In the genomic region with DNA sequence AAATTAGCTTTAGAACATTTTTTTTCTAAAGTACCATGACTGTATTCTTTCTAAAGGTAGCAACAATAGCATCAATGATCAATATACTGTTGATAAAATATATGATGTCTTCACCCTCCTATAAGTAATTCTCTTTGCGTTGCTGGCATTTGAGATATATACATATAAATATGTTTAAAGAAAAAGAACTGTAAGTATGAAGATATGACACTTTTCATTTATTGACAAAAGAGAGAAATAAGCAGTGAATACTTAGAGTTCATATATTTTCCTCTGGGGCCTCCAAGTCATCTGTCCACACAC, we compare ENCODE assay signal across 14 cellular contexts. TPM values are rescaled to one million over a fixed set of nuclear protein-coding genes. Genes with fewer than 3 reads are reported as not detected.
DNase-seq lines count a peak whose midpoint lies in the region; ATAC-seq, FAIRE-seq and TF ChIP-seq lines count a peak whose summit lies in the region.
"Had no signal": no experiment of that assay in that cellular context is flagged by ENCODE, and none has a peak within 500 bp of the region (broad histone marks: within the 10 kb centered on the region; RNA-seq: fewer than 3 reads in every experiment).

No MANE protein-coding gene starts in this region.

- no peaks in the 10 kb centered on the region; the same call in 1 of the 2 replicates for H3K27me3 ChIP-seq in Panc1 (ENCODE audit: control insufficient read depth, insufficient read depth, low read length)
- no peaks in the 10 kb centered on the region for H3K27me3 ChIP-seq in HepG2 (ENCODE audit: control insufficient read depth in 1 of 2, insufficient read depth in 2 of 2, low read length in 2 of 2)
- H3K27me3 ChIP-seq: Peyer's patch had no signal

- no peak overlapping the region for H3K4me3 ChIP-seq in Panc1 (ENCODE audit: low read depth in 2 of 2, low read length in 2 of 2)
- no peak overlapping the region for H3K4me3 ChIP-seq in HepG2 (replicated peaks in 1 of 3; ENCODE audit: insufficient read depth in 1 of 3, low read depth in 2 of 3, low read length in 3 of 3)
- H3K4me3 ChIP-seq: K562, Peyer's patch had no signal

- DNase-seq in natural killer cell: no peak
- no peak for DNase-seq in natural killer cell treated with Interleukin-12 subunit alpha and Interleukin-12 subunit beta and Interleukin-15 and Interleukin-18, amount 100 ng/mL, for 72 hours (ENCODE audit: low spot score)
- no peak for DNase-seq in Panc1 (ENCODE audit: low read depth, low spot score)
- DNase-seq in endothelial cell (ENCODE audit: low spot score): no peak
- no peak for DNase-seq in HepG2 (ENCODE audit: low spot score)
- DNase-seq in activated effector memory CD4-positive, alpha-beta T cell treated with anti-CD3 and anti-CD28 coated beads, Interleukin-2, amount 50 U/mL, for 16 hours: no peak
- DNase-seq: Peyer's patch had no signal

- POLR2A ChIA-PET in Panc1 (lab: Charles Lee) (no interaction called here), HepG2 (lab: Yijun Ruan, JAX) (no interaction called here)

- H3K9me3 Mint-ChIP-seq in natural killer cell: no peaks in the 10 kb centered on the region
- no peaks in the 10 kb centered on the region for H3K9me3 Mint-ChIP-seq in natural killer cell treated with Interleukin-12 subunit alpha and Interleukin-12 subunit beta and Interleukin-15 and Interleukin-18, amount 100 ng/mL, for 72 hours
- no peaks in the 10 kb centered on the region for H3K9me3 Mint-ChIP-seq in endothelial cell (ENCODE audit: unreplicated experiment)

- WGBS in HepG2 (ENCODE audit: low lambda C conversion rate): 97% methylated on average over 1 of the region's 1 CpG

- H3K4me2 ChIP-seq in HepG2 (ENCODE audit: low read depth, low read length): no peak overlapping the region

- H3K4me1 ChIP-seq in Panc1 (ENCODE audit: control insufficient read depth, insufficient read depth, low read length): no peaks in the 10 kb centered on the region
- H3K4me1 ChIP-seq in HepG2 (ENCODE audit: insufficient read depth, low read length): peaks cover 9% of the 10 kb centered on the region
- H3K4me1 ChIP-seq: Peyer's patch had no signal

- TF ChIP-seq CTCF in natural killer cell (IDR thresholded peaks at IDR 0.05): peak; percentile 19
- TF ChIP-seq CTCF in Panc1 (IDR thresholded peaks at IDR 0.05): peak; percentile 17; the same call in 1 of the 2 replicates
- no peak for TF ChIP-seq CTCF in endothelial cell (IDR thresholded peaks at IDR 0.05; ENCODE audit: unreplicated experiment)
- no peak for TF ChIP-seq CTCF in HepG2 (CRISPR knock-in tag; IDR thresholded peaks at IDR 0.05)

- H3K27me3 Mint-ChIP-seq in natural killer cell (ENCODE audit: low read depth in 2 of 2): peaks cover 5 to 9% of the 10 kb centered on the region in 2 donors
- H3K27me3 Mint-ChIP-seq in natural killer cell treated with Interleukin-12 subunit alpha and Interleukin-12 subunit beta and Interleukin-15 and Interleukin-18, amount 100 ng/mL, for 72 hours: peaks cover 3 to 19% of the 10 kb centered on the region in 2 donors
- H3K27me3 Mint-ChIP-seq in endothelial cell (ENCODE audit: unreplicated experiment): no peaks in the 10 kb centered on the region
- H3K27me3 Mint-ChIP-seq: CD4-positive, CD25-positive, alpha-beta regulatory T cell had no signal

- no peak overlapping the region for H3K4me3 Mint-ChIP-seq in natural killer cell
- no peak overlapping the region for H3K4me3 Mint-ChIP-seq in natural killer cell treated with Interleukin-12 subunit alpha and Interleukin-12 subunit beta and Interleukin-15 and Interleukin-18, amount 100 ng/mL, for 72 hours
- no peak overlapping the region for H3K4me3 Mint-ChIP-seq in endothelial cell (ENCODE audit: unreplicated experiment)
- H3K4me3 Mint-ChIP-seq: CD4-positive, CD25-positive, alpha-beta regulatory T cell had no signal

- H3K27ac Mint-ChIP-seq in natural killer cell: no peak overlapping the region
- no peak overlapping the region for H3K27ac Mint-ChIP-seq in natural killer cell treated with Interleukin-12 subunit alpha and Interleukin-12 subunit beta and Interleukin-15 and Interleukin-18, amount 100 ng/mL, for 72 hours
- H3K27ac Mint-ChIP-seq in endothelial cell (ENCODE audit: unreplicated experiment): peak overlapping the region; percentile 69
- H3K27ac Mint-ChIP-seq: CD4-positive, CD25-positive, alpha-beta regulatory T cell had no signal

- H4K20me1 ChIP-seq in HepG2 (ENCODE audit: insufficient read depth, low read length): no peaks in the 10 kb centered on the region; the same call in 1 of the 2 replicates

- TF ChIP-seq EP300 in HepG2 (IDR thresholded peaks at IDR 0.05; ENCODE audit: low read depth in 2 of 2, low read length in 2 of 2) (no peak), HepG2 (CRISPR knock-in tag; IDR thresholded peaks at IDR 0.05; ENCODE audit: borderline replicate concordance) (no peak)

- no peak for ATAC-seq in natural killer cell
- ATAC-seq in natural killer cell treated with Interleukin-12 subunit alpha and Interleukin-12 subunit beta and Interleukin-15 and Interleukin-18, amount 100 ng/mL, for 72 hours: no peak
- ATAC-seq in Panc1: no peak
- no peak for ATAC-seq in HG03097 (IDR thresholded peaks at IDR 0.05; ENCODE audit: low FRiP score, unreplicated experiment)
- no peak for ATAC-seq in HG02840 (IDR thresholded peaks at IDR 0.05; ENCODE audit: low FRiP score, unreplicated experiment)
- no peak for ATAC-seq in HepG2
- ATAC-seq: Right ventricle myocardium inferior had no signal

- no peaks in the 10 kb centered on the region for H3K9me3 ChIP-seq in Panc1 (ENCODE audit: control insufficient read depth, insufficient read depth, low read depth, low read length)
- H3K9me3 ChIP-seq in HepG2 (ENCODE audit: low read length): no peaks in the 10 kb centered on the region
- H3K9me3 ChIP-seq: Caco-2, Peyer's patch had no signal

- no peaks in the 10 kb centered on the region for H3K36me3 Mint-ChIP-seq in natural killer cell
- H3K36me3 Mint-ChIP-seq in natural killer cell treated with Interleukin-12 subunit alpha and Interleukin-12 subunit beta and Interleukin-15 and Interleukin-18, amount 100 ng/mL, for 72 hours: no peaks in the 10 kb centered on the region
- H3K36me3 Mint-ChIP-seq in endothelial cell (ENCODE audit: low read depth, unreplicated experiment): peaks cover 8% of the 10 kb centered on the region

- intact Hi-C loops in natural killer cell (cut with micrococcal nuclease) (loop anchor here (1.0 kb wide), 2 partner anchors 337 to 379 kb away; no protein-coding TSS in a partner anchor), Panc1 (cut with micrococcal nuclease; ENCODE audit: unreplicated experiment) (loop anchor here (2.0 to 5.0 kb wide), 3 partner anchors 290 to 380 kb away; no protein-coding TSS in a partner anchor), HepG2 (cut with micrococcal nuclease; ENCODE audit: unreplicated experiment) (loop anchor here (1.0 to 2.0 kb wide), 5 partner anchors 46 to 379 kb away; no protein-coding TSS in a partner anchor)

- no peak overlapping the region for H2AFZ ChIP-seq in HepG2 (ENCODE audit: low read length)

- BruUV-seq in Panc1 (replicated peaks; lab: Mats Ljungman, UMichigan): no TSS peak
- BruUV-seq in HepG2 (replicated peaks; lab: Mats Ljungman, UMichigan): no TSS peak

- TF ChIP-seq RAD21 in HepG2 (CRISPR knock-in tag; IDR thresholded peaks at IDR 0.05): no peak

- H3K4me1 Mint-ChIP-seq in natural killer cell (no peaks in the 10 kb centered on the region), endothelial cell (ENCODE audit: unreplicated experiment) (peaks cover 62% of the 10 kb centered on the region)
- no peaks in the 10 kb centered on the region for H3K4me1 Mint-ChIP-seq in natural killer cell treated with Interleukin-12 subunit alpha and Interleukin-12 subunit beta and Interleukin-15 and Interleukin-18, amount 100 ng/mL, for 72 hours (ENCODE audit: low read depth in 2 of 2)
- H3K4me1 Mint-ChIP-seq: CD4-positive, CD25-positive, alpha-beta regulatory T cell had no signal

- H3K36me3 ChIP-seq in Panc1 (ENCODE audit: control insufficient read depth, insufficient read depth, low read length) (no peaks in the 10 kb centered on the region), HepG2 (replicated peaks in 1 of 2; ENCODE audit: control insufficient read depth in 1 of 2, insufficient read depth in 2 of 2, low read length in 2 of 2) (no peaks in the 10 kb centered on the region)

- H3K79me2 ChIP-seq in HepG2 (ENCODE audit: insufficient read depth, low read length): no peaks in the 10 kb centered on the region

- FAIRE-seq in HepG2 (lab: Jason Lieb, UNC): no peak

- CTCF ChIA-PET in Panc1 (lab: Charles Lee) (interaction anchor here (1.0 kb wide), 1 partner anchor 116 kb away, joined by 3 read pairs; no protein-coding TSS in a partner anchor), HepG2 (lab: Yijun Ruan, JAX; ENCODE audit: low intra/inter-chr PET ratio, low total read pairs) (interaction anchor here (1.2 to 3.6 kb wide), 7 partner anchors 46 to 379 kb away, joined by 5 to 33 read pairs (median 7); a partner anchor contains a TSS)

- in situ Hi-C loops in Panc1 (cut with HindIII; ENCODE audit: low pct_unique_long_range_greater_than_20kb, low sequenced_read_pairs) (no loop called here), HepG2 (cut with HindIII; ENCODE audit: extremely low pct_ligation_motif_present, low pct_unique_long_range_greater_than_20kb) (loop anchor here (5.0 kb wide), 2 partner anchors 325 to 380 kb away; a partner anchor contains a TSS)

- no peak overlapping the region for H3K9ac ChIP-seq in HepG2 (ENCODE audit: insufficient read depth, low read depth, low read length)

- H3K27ac ChIP-seq in Panc1 (ENCODE audit: low read length) (no peak overlapping the region), HepG2 (ENCODE audit: extremely low read length, insufficient read depth, low read length) (no peak overlapping the region)
- H3K27ac ChIP-seq: Peyer's patch had no signal

- TF ChIP-seq POLR2A in HepG2 (IDR thresholded peaks at IDR 0.05; ENCODE audit: insufficient read depth in 1 of 2, low read depth in 2 of 2, low read length in 2 of 2): no peak

RNA-seq across cellular contexts. Expression of a gene that starts 49.4 kb away (rescaled TPM):
- not detected for total RNA-seq in natural killer cell
- not detected for total RNA-seq in natural killer cell treated with Interleukin-12 subunit alpha and Interleukin-12 subunit beta and Interleukin-15 and Interleukin-18, amount 100 ng/mL, for 72 hours
- total RNA-seq in Panc1 (2021; ENCODE audit: unreplicated experiment): not detected
- polyA plus RNA-seq in Panc1 (2012; ENCODE audit: insufficient read length): not detected
- total RNA-seq in endothelial cell (ENCODE audit: unreplicated experiment): 0.85 TPM
- total RNA-seq in HepG2 (2016; rRNA removed; fragmentation: Illumina TruSeq; extraction: Trizol): 29.0 and 45.4 TPM in 2 replicates
- total RNA-seq in HepG2 (2016; cell fraction: cytosol; rRNA removed; fragmentation: Illumina TruSeq; extraction: Trizol; ENCODE audit: low read depth): 4.4 and 5.6 TPM in 2 replicates
- 27.9 and 49.4 TPM in 2 replicates for total RNA-seq in HepG2 (2016; cell fraction: insoluble cytoplasmic fraction; rRNA removed; fragmentation: Illumina TruSeq; extraction: Trizol)
- 10.6 and 11.2 TPM in 2 replicates for total RNA-seq in HepG2 (2016; cell fraction: membrane; rRNA removed; fragmentation: Illumina TruSeq; extraction: Trizol)
- total RNA-seq in HepG2 (2016; cell fraction: nucleus; rRNA removed; fragmentation: Illumina TruSeq; extraction: Trizol): 10.5 and 10.7 TPM in 2 replicates
- polyA plus RNA-seq in HepG2 (2011; rRNA removed): 2.1 and 2.9 TPM in 2 replicates
- polyA plus RNA-seq in HepG2 (2011; cell fraction: cytosol; rRNA removed): 2.7 and 3.3 TPM in 2 replicates
- 0.71 and 0.87 TPM in 2 replicates for polyA plus RNA-seq in HepG2 (2011; cell fraction: nucleus; rRNA removed)
- polyA plus RNA-seq in HepG2 (2012): 3.0 and 8.3 TPM in 2 replicates
- polyA plus RNA-seq in HepG2 (2016; cell fraction: cytosol; fragmentation: Illumina TruSeq; extraction: Trizol; ENCODE audit: low read depth): 4.5 and 4.7 TPM in 2 replicates
- 43.5 and 45.3 TPM in 2 replicates for polyA plus RNA-seq in HepG2 (2016; cell fraction: insoluble cytoplasmic fraction; fragmentation: Illumina TruSeq; extraction: Trizol; ENCODE audit: low read depth)
- 8.0 and 8.2 TPM in 2 replicates for polyA plus RNA-seq in HepG2 (2016; cell fraction: membrane; fragmentation: Illumina TruSeq; extraction: Trizol; ENCODE audit: low read depth)
- 14.9 and 15.4 TPM in 2 replicates for polyA plus RNA-seq in HepG2 (2016; cell fraction: nucleus; fragmentation: Illumina TruSeq; extraction: Trizol; ENCODE audit: insufficient read depth, low read depth)
- polyA minus RNA-seq in HepG2 (2011; rRNA and poly(A)+ RNA removed; ENCODE audit: low replicate concordance): 2.1 TPM in 1 of 2 replicates, not detected in the other
- 0.89 and 1.1 TPM in 2 replicates for polyA minus RNA-seq in HepG2 (2011; cell fraction: cytosol; rRNA and poly(A)+ RNA removed)
- 0.52 TPM in 1 of 2 replicates, not detected in the other for polyA minus RNA-seq in HepG2 (2011; cell fraction: nucleus; rRNA and poly(A)+ RNA removed)
- total RNA-seq: CD4-positive, CD25-positive, alpha-beta regulatory T cell; H4; K562 had no signal
- polyA plus RNA-seq: CD4-positive, CD25-positive, alpha-beta regulatory T cell; K562 had no signal

Comparison
In these comparisons a context has a peak if more than half of its experiments do, and no peak if none do; other contexts are left out.
1. CTCF ChIP-seq: peak in natural killer cell (single experiment) and Panc1 (single experiment); none in endothelial cell (single experiment) and HepG2 (single experiment).